19 cellular contexts compared by ENCODE assay signal in the genomic region with DNA sequence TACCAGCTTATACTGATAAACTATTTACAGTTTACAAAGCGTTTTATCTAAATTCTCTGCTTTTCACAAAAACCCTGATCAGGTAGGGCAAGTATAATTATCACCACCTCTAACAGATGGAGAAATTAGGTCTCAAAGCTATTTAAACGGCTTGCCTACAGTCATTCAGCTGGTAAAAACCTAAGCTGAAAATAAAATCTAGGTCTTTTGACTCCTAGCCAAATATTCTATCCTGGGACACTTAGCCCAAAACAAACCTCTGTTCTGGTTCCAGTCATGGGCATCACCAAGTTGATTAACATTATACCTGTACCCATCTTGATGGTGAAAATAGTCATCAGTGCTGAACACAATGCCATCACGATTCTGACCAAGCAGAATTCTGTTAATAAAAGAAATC. TPM values are rescaled to one million over a fixed set of nuclear protein-coding genes. Genes with fewer than 3 reads are reported as not detected.
DNase-seq lines count a peak whose midpoint lies in the region; ATAC-seq and TF ChIP-seq lines count a peak whose summit lies in the region.
"Had no signal": no experiment of that assay in that cellular context is flagged by ENCODE, and none has a peak within 500 bp of the region (broad histone marks: within the 10 kb centered on the region; RNA-seq: fewer than 3 reads in every experiment).

No MANE protein-coding gene starts in this region.

- H3K36me3 ChIP-seq in gastrocnemius medialis = no peaks in the 10 kb centered on the region

- H3K27ac ChIP-seq in gastrocnemius medialis = peak overlapping the region; percentile 25 to 96 (median 74)
- H3K27ac ChIP-seq: BLaER1 treated with 17β-estradiol and CSF1 and Interleukin-3, amounts not matched to agents 10 nM and 100 nM had no signal

- peak overlapping the region; percentile 13 for H3K27ac Mint-ChIP-seq in central memory CD8-positive, alpha-beta T cell (ENCODE audit: low read depth)

- no peaks in the 10 kb centered on the region for H3K9me3 ChIP-seq in gastrocnemius medialis
- H3K9me3 ChIP-seq: BLaER1 treated with 17β-estradiol and CSF1 and Interleukin-3, amounts not matched to agents 10 nM and 100 nM had no signal

- peak; percentile 14 for DNase-seq in NCI-H82 treated with DMSO at 0.1 percent for 48 hours (lab: John Stamatoyannopoulos, UW; ENCODE audit: unreplicated experiment)
- DNase-seq in NCI-H82 (lab: John Stamatoyannopoulos, UW) = no peak
- peak; percentile 57 for DNase-seq in G401 (ENCODE audit: low spot score)
- no peak for DNase-seq in central memory CD8-positive, alpha-beta T cell (ENCODE audit: low spot score in 2 of 2)
- no peak for DNase-seq in gastrocnemius medialis
- DNase-seq: 8988T; ACHN; Calu3; CD4-positive, CD25-positive, alpha-beta regulatory T cell; DMS153; DMS79 treated with DMSO at 0.1 percent for 48 hours; EL; GDM1; IMR-90; KBM-7 had no signal

- in situ Hi-C loops in G401 (cut with HindIII; ENCODE audit: low sequenced_read_pairs) = no loop called here
- in situ Hi-C loops in gastrocnemius medialis (cut with MboI; ENCODE audit: low sequenced_read_pairs in 4 of 4) = no loop called here

- H3K27me3 ChIP-seq in gastrocnemius medialis = no peaks in the 10 kb centered on the region
- H3K27me3 ChIP-seq: BLaER1 treated with 17β-estradiol and CSF1 and Interleukin-3, amounts not matched to agents 10 nM and 100 nM had no signal

- H3K36me3 Mint-ChIP-seq in central memory CD8-positive, alpha-beta T cell (ENCODE audit: insufficient read depth) = peaks cover 29% of the 10 kb centered on the region

- H3K4me3 Mint-ChIP-seq in central memory CD8-positive, alpha-beta T cell = no peak overlapping the region

- peaks cover 47 to 66% of the 10 kb centered on the region in 2 donors for H3K4me1 ChIP-seq in gastrocnemius medialis

- TF ChIP-seq POLR2A in gastrocnemius medialis (IDR thresholded peaks at IDR 0.05) = no peak

- intact Hi-C loops in gastrocnemius medialis (cut with DNase I; ENCODE audit: low total_unique reads) = no loop called here

- H3K4me1 Mint-ChIP-seq in central memory CD8-positive, alpha-beta T cell = peaks cover 55% of the 10 kb centered on the region

- H3K9me3 Mint-ChIP-seq in central memory CD8-positive, alpha-beta T cell = no peaks in the 10 kb centered on the region
- H3K9me3 Mint-ChIP-seq: CD4-positive, CD25-positive, alpha-beta regulatory T cell had no signal

- H3K4me3 ChIP-seq in gastrocnemius medialis = no peak overlapping the region
- H3K4me3 ChIP-seq: BLaER1 treated with 17β-estradiol and CSF1 and Interleukin-3, amounts not matched to agents 10 nM and 100 nM had no signal

- H3K27me3 Mint-ChIP-seq in central memory CD8-positive, alpha-beta T cell = no peaks in the 10 kb centered on the region
- H3K27me3 Mint-ChIP-seq: CD4-positive, CD25-positive, alpha-beta regulatory T cell had no signal

- TF ChIP-seq CTCF in gastrocnemius medialis (IDR thresholded peaks at IDR 0.05 in 4 of 5, conservative IDR thresholded peaks at IDR 0.05 in 1 of 5) = no peak

- ATAC-seq in central memory CD8-positive, alpha-beta T cell (replicated peaks; ENCODE audit: extremely low read depth, poor library complexity, severe bottlenecking) = no peak
- ATAC-seq in gastrocnemius medialis = no peak
- ATAC-seq in HG03196 (IDR thresholded peaks at IDR 0.05; ENCODE audit: unreplicated experiment) = no peak
- ATAC-seq in GM19324 (IDR thresholded peaks at IDR 0.05; ENCODE audit: low FRiP score, unreplicated experiment) = no peak
- ATAC-seq: HCT116 had no signal

RNA-seq across cellular contexts. Expression of a gene that starts 11.4 kb away (rescaled TPM):
- 54.3 and 72.8 TPM in 2 replicates for total RNA-seq in G401 (2014; rRNA removed; shearing (Covaris generic))
- total RNA-seq in gastrocnemius medialis = 100 to 1,000 TPM in 3 of 4 donors, 10 to 100 TPM in 1; 52.2 to 370 (median 176) TPM

RNA-seq across cellular contexts. Expression of a gene that starts 59.1 kb away (rescaled TPM):
- 12.6 and 15.1 TPM in 2 replicates for total RNA-seq in G401 (2014; rRNA removed; shearing (Covaris generic))
- 10 to 100 TPM; 18.0 to 27.3 (median 21.2) TPM for total RNA-seq in gastrocnemius medialis

Comparison
In these comparisons a context has a peak if more than half of its experiments do, and no peak if none do; other contexts are left out.
1. DNase-seq: peak in NCI-H82 treated with DMSO at 0.1 percent for 48 hours (single experiment) and G401 (single experiment); none in NCI-H82 (single experiment), central memory CD8-positive, alpha-beta T cell (0 of 2) and gastrocnemius medialis (0 of 2).